Comparison of ENCODE assay signal across 18 cellular contexts in the genomic region with DNA sequence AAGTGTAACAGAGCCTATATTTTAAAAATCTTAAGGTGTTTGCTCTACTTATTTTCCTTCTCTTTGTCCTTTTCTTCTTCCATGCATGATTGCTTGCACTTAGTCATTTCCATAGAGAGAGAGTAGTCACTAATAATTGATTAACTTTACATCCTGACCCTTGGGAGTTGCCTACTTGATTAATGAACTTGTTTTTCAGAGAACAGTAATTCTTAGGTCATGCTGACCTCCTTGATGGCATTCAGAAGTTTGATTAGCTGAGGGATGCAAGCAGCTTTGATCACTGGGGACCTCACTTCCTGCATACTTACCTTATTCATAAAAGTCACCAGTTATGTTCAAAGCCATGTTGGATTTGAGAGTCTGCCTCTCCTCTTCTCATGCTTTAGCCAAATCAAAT.
DNase-seq lines count a peak whose midpoint lies in the region; ATAC-seq and TF ChIP-seq lines count a peak whose summit lies in the region.
"Had no signal": no experiment of that assay in that cellular context is flagged by ENCODE, and none has a peak within 500 bp of the region (broad histone marks: within the 10 kb centered on the region; RNA-seq: fewer than 3 reads in every experiment).

No MANE protein-coding gene starts in this region.

- H3K4me3 ChIP-seq in kidney epithelial cell (ENCODE audit: low read depth, low read length) (no peak overlapping the region), PC-3 (ENCODE audit: low read length) (no peak overlapping the region)
- H3K4me3 ChIP-seq: BLaER1, GM23248 had no signal

- H2AFZ ChIP-seq in PC-3 (ENCODE audit: low read length): no peak overlapping the region
- H2AFZ ChIP-seq: GM23248 had no signal

- TF ChIP-seq CTCF in kidney epithelial cell (IDR thresholded peaks at IDR 0.05; ENCODE audit: insufficient read depth, low read length, poor library complexity, severe bottlenecking) (no peak), PC-3 (conservative IDR thresholded peaks at IDR 0.05; ENCODE audit: low read depth, low read length) (no peak)

- no peak overlapping the region for H3K27ac Mint-ChIP-seq in stimulated activated effector memory CD8-positive, alpha-beta T cell treated with anti-CD3 and anti-CD28 coated beads, Interleukin-12 subunit alpha, Interleukin-12 subunit beta, amount 100 ng/mL, for 72 hours
- H3K27ac Mint-ChIP-seq: CD14-positive monocyte; CD4-positive, alpha-beta memory T cell had no signal

- H3K36me3 ChIP-seq in kidney epithelial cell (ENCODE audit: control insufficient read depth, insufficient read depth, low read length) (no peaks in the 10 kb centered on the region), PC-3 (ENCODE audit: low read depth, low read length) (no peaks in the 10 kb centered on the region)
- H3K36me3 ChIP-seq: BLaER1 had no signal

- H3K27me3 ChIP-seq in kidney epithelial cell (ENCODE audit: control insufficient read depth, insufficient read depth, low read length) (no peaks in the 10 kb centered on the region), PC-3 (ENCODE audit: low read length) (no peaks in the 10 kb centered on the region)
- H3K27me3 ChIP-seq: BLaER1 had no signal

- no TSS peak for BruUV-seq in PC-3 (replicated peaks; lab: Mats Ljungman, UMichigan)

- DNase-seq in kidney epithelial cell (ENCODE audit: low read depth): peak; percentile 35
- DNase-seq in renal cortical epithelial cell (ENCODE audit: low read depth): peak; percentile 97
- DNase-seq in stimulated activated effector memory CD8-positive, alpha-beta T cell treated with anti-CD3 and anti-CD28 coated beads, Interleukin-12 subunit alpha, Interleukin-12 subunit beta, amount 100 ng/mL, for 72 hours (ENCODE audit: low spot score in 2 of 2): no peak
- no peak for DNase-seq in NCI-H146 (lab: John Stamatoyannopoulos, UW)
- DNase-seq in PC-3: no peak
- DNase-seq: 8988T; Calu3; CD4-positive, alpha-beta memory T cell; DMS79 treated with DMSO at 0.1 percent for 48 hours; GF-D8; GM23248; HCEC 1CT had no signal

- H3K9me2 ChIP-seq in PC-3 (replicated peaks; ENCODE audit: low read length): no peaks in the 10 kb centered on the region

- H3K4me1 Mint-ChIP-seq in stimulated activated effector memory CD8-positive, alpha-beta T cell treated with anti-CD3 and anti-CD28 coated beads, Interleukin-12 subunit alpha, Interleukin-12 subunit beta, amount 100 ng/mL, for 72 hours: no peaks in the 10 kb centered on the region
- H3K4me1 Mint-ChIP-seq: CD14-positive monocyte; CD4-positive, alpha-beta memory T cell had no signal

- intact Hi-C loops in PC-3 (cut with micrococcal nuclease): no loop called here

- no peaks in the 10 kb centered on the region for H3K79me2 ChIP-seq in PC-3 (ENCODE audit: low read length)

- H3K4me2 ChIP-seq in PC-3 (ENCODE audit: low read length): no peak overlapping the region
- H3K4me2 ChIP-seq: BLaER1 had no signal

- POLR2A ChIA-PET in PC-3 (lab: Charles Lee; ENCODE audit: unreplicated experiment): no interaction called here

- peaks cover 5% of the 10 kb centered on the region; the same call in 1 of the 2 replicates for H3K9me3 ChIP-seq in PC-3 (ENCODE audit: low read length)
- H3K9me3 ChIP-seq: BLaER1 had no signal

- H3K27ac ChIP-seq in PC-3 (ENCODE audit: low read length): no peak overlapping the region
- H3K27ac ChIP-seq: BLaER1, GM23248, HL-60 had no signal

- no peaks in the 10 kb centered on the region for H3K36me3 Mint-ChIP-seq in stimulated activated effector memory CD8-positive, alpha-beta T cell treated with anti-CD3 and anti-CD28 coated beads, Interleukin-12 subunit alpha, Interleukin-12 subunit beta, amount 100 ng/mL, for 72 hours
- H3K36me3 Mint-ChIP-seq: CD14-positive monocyte; CD4-positive, alpha-beta memory T cell had no signal

- ATAC-seq in GM18861 (IDR thresholded peaks at IDR 0.05; ENCODE audit: unreplicated experiment) (peak; percentile 74), HG03432 (IDR thresholded peaks at IDR 0.05; ENCODE audit: unreplicated experiment) (peak; percentile 49), GM18519 (IDR thresholded peaks at IDR 0.05; ENCODE audit: low FRiP score, unreplicated experiment) (no peak), PC-3 (no peak)
- no peak for ATAC-seq in stimulated activated effector memory CD8-positive, alpha-beta T cell treated with anti-CD3 and anti-CD28 coated beads, Interleukin-12 subunit alpha, Interleukin-12 subunit beta, amount 100 ng/mL, for 72 hours

- no peak overlapping the region for H3K4me3 Mint-ChIP-seq in stimulated activated effector memory CD8-positive, alpha-beta T cell treated with anti-CD3 and anti-CD28 coated beads, Interleukin-12 subunit alpha, Interleukin-12 subunit beta, amount 100 ng/mL, for 72 hours
- H3K4me3 Mint-ChIP-seq: CD14-positive monocyte; CD4-positive, alpha-beta memory T cell had no signal

- H3F3A ChIP-seq in PC-3 (ENCODE audit: low read length, unreplicated experiment): no peaks in the 10 kb centered on the region

- CTCF ChIA-PET in PC-3 (lab: Charles Lee): no interaction called here

- no peak overlapping the region for H3K9ac ChIP-seq in PC-3 (ENCODE audit: low read length)
- H3K9ac ChIP-seq: BLaER1, GM23248 had no signal

- H4K20me1 ChIP-seq in PC-3 (ENCODE audit: low read length): no peaks in the 10 kb centered on the region
- H4K20me1 ChIP-seq: BLaER1 had no signal

- no peaks in the 10 kb centered on the region for H3K4me1 ChIP-seq in PC-3 (ENCODE audit: insufficient read depth, low read length)
- H3K4me1 ChIP-seq: BLaER1 had no signal

- peaks cover 4% of the 10 kb centered on the region for H3K9me3 Mint-ChIP-seq in stimulated activated effector memory CD8-positive, alpha-beta T cell treated with anti-CD3 and anti-CD28 coated beads, Interleukin-12 subunit alpha, Interleukin-12 subunit beta, amount 100 ng/mL, for 72 hours

Comparison
In these comparisons a context has a peak if more than half of its experiments do, and no peak if none do; other contexts are left out.
1. ATAC-seq: peak in GM18861 (single experiment) and HG03432 (single experiment); none in GM18519 (single experiment), stimulated activated effector memory CD8-positive, alpha-beta T cell treated with anti-CD3 and anti-CD28 coated beads, Interleukin-12 subunit alpha, Interleukin-12 subunit beta, amount 100 ng/mL, for 72 hours (single experiment) and PC-3 (single experiment).
2. DNase-seq: peak in kidney epithelial cell (single experiment) and renal cortical epithelial cell (single experiment); none in stimulated activated effector memory CD8-positive, alpha-beta T cell treated with anti-CD3 and anti-CD28 coated beads, Interleukin-12 subunit alpha, Interleukin-12 subunit beta, amount 100 ng/mL, for 72 hours (0 of 2), NCI-H146 (single experiment) and PC-3 (single experiment).